ENCODE assay signal across 17 cellular contexts in genomic region chr21:34085129-34085528, GRCh38. TPM values are rescaled to one million over a fixed set of nuclear protein-coding genes. Genes with fewer than 3 reads are reported as not detected.
DNase-seq lines count a peak whose midpoint lies in the region; ATAC-seq and TF ChIP-seq lines count a peak whose summit lies in the region.
"Had no signal": no experiment of that assay in that cellular context is flagged by ENCODE, and none has a peak within 500 bp of the region (broad histone marks: within the 10 kb centered on the region; RNA-seq: fewer than 3 reads in every experiment).

No MANE protein-coding gene starts in this region.

- H3K9me3 ChIP-seq in H9 (ENCODE audit: control insufficient read depth, low read depth, low read length) = no peaks in the 10 kb centered on the region
- H3K9me3 ChIP-seq: A549, MG63 had no signal

- no peak overlapping the region for H3K14ac ChIP-seq in H9 (ENCODE audit: insufficient read depth, low read length)

- no peak overlapping the region for H2AFZ ChIP-seq in H9 (ENCODE audit: low read length)

- H3K4me3 ChIP-seq in mesendoderm (ENCODE audit: low read length) = no peak overlapping the region
- H3K4me3 ChIP-seq: A549; BLaER1 treated with 17β-estradiol and CSF1 and Interleukin-3, amounts not matched to agents 10 nM and 100 nM; MG63 had no signal

- DNase-seq in activated T-cell treated with anti-CD3 and anti-CD28 coated beads, Interleukin-2, amount 50 U/mL, for 24 hours = no peak
- no peak for DNase-seq in activated T-cell treated with anti-CD3 and anti-CD28 coated beads, Interleukin-2, amount 50 U/mL, for 48 hours
- DNase-seq in H9 = no peak
- DNase-seq in activated T-helper 1 cell treated with anti-CD3 and anti-CD28 coated beads, Interleukin-12 subunit alpha, Interleukin-12 subunit beta, Interleukin-2, Interleukin-4 antibody, amounts not matched to agents 30 ng/mL and 10 ng/mL and 1 ng/mL, durations not matched to agents 14 hours and 24 hours and 36 hours (ENCODE audit: low spot score) = no peak
- DNase-seq in mesendoderm = peak; percentile 33
- DNase-seq: CD8-positive, alpha-beta memory T cell; DMS79; MG63; NCI-H1092; NCI-H1694; NCI-H446; NK-92 treated with Interleukin-12 subunit alpha and Interleukin-12 subunit beta, amount 100 ng/mL, for 24 hours; SHP77 treated with DMSO at 0.1 percent for 48 hours had no signal

- H3K4me2 ChIP-seq in H9 (ENCODE audit: insufficient read depth, insufficient read length, low read length) (peak overlapping the region; percentile 4), mesendoderm (ENCODE audit: low read length) (no peak overlapping the region)
- H3K4me2 ChIP-seq: A549 had no signal

- H3K36me3 ChIP-seq in mesendoderm (ENCODE audit: control insufficient read depth, insufficient read depth, low read length) = no peaks in the 10 kb centered on the region

- peaks cover 7% of the 10 kb centered on the region for H3K79me1 ChIP-seq in H9 (ENCODE audit: insufficient read depth, low read depth, low read length, poor library complexity, severe bottlenecking)
- peaks cover 21% of the 10 kb centered on the region for H3K79me1 ChIP-seq in mesendoderm (ENCODE audit: low read length)

- H2AK5ac ChIP-seq in H9 (ENCODE audit: insufficient read length, low read length) (no peak overlapping the region), mesendoderm (ENCODE audit: low read length) (no peak overlapping the region)

- H3K18ac ChIP-seq in H9 (ENCODE audit: insufficient read length, low read depth, low read length) = no peak overlapping the region
- H3K18ac ChIP-seq in mesendoderm (ENCODE audit: low read length) = no peak overlapping the region

- H3K23ac ChIP-seq in H9 (ENCODE audit: insufficient read length, low read depth, low read length) (no peak overlapping the region), mesendoderm (ENCODE audit: low read length) (no peak overlapping the region)

- H2BK15ac ChIP-seq in H9 (ENCODE audit: low read depth, low read length) (no peak overlapping the region), mesendoderm (replicated peaks; ENCODE audit: low read depth) (no peak overlapping the region)

- H3K9me3 Mint-ChIP-seq in activated T-cell treated with anti-CD3 and anti-CD28 coated beads, Interleukin-2, amount 50 U/mL, for 24 hours = no peaks in the 10 kb centered on the region
- H3K9me3 Mint-ChIP-seq in H9 = no peaks in the 10 kb centered on the region
- no peaks in the 10 kb centered on the region for H3K9me3 Mint-ChIP-seq in activated T-helper 1 cell treated with anti-CD3 and anti-CD28 coated beads, Interleukin-12 subunit alpha, Interleukin-12 subunit beta, Interleukin-2, Interleukin-4 antibody, amounts not matched to agents 30 ng/mL and 10 ng/mL and 1 ng/mL, durations not matched to agents 14 hours and 24 hours and 36 hours
- H3K9me3 Mint-ChIP-seq: CD8-positive, alpha-beta memory T cell had no signal

- no peak overlapping the region for H4K5ac ChIP-seq in H9 (ENCODE audit: insufficient read length, low read depth, low read length)
- H4K5ac ChIP-seq in mesendoderm (ENCODE audit: low read length) = no peak overlapping the region

- peak overlapping the region; percentile 22 for H3K27ac Mint-ChIP-seq in activated T-cell treated with anti-CD3 and anti-CD28 coated beads, Interleukin-2, amount 50 U/mL, for 24 hours
- H3K27ac Mint-ChIP-seq in H9 = peak overlapping the region in 1 of 3 experiments; percentile 81; a peak in 2 of 7 replicates
- H3K27ac Mint-ChIP-seq in activated T-helper 1 cell treated with anti-CD3 and anti-CD28 coated beads, Interleukin-12 subunit alpha, Interleukin-12 subunit beta, Interleukin-2, Interleukin-4 antibody, amounts not matched to agents 30 ng/mL and 10 ng/mL and 1 ng/mL, durations not matched to agents 14 hours and 24 hours and 36 hours = peak overlapping the region; percentile 13
- H3K27ac Mint-ChIP-seq: CD8-positive, alpha-beta memory T cell had no signal

- no peaks in the 10 kb centered on the region for H4K20me1 ChIP-seq in H9 (ENCODE audit: control insufficient read depth, insufficient read depth, insufficient read length)

- peaks cover 42% of the 10 kb centered on the region for H3K36me3 Mint-ChIP-seq in activated T-cell treated with anti-CD3 and anti-CD28 coated beads, Interleukin-2, amount 50 U/mL, for 24 hours (ENCODE audit: low read depth)
- peaks cover 0 to 6% (median 4%) of the 10 kb centered on the region in 3 experiments; a peak in 3 of 7 replicates for H3K36me3 Mint-ChIP-seq in H9 (ENCODE audit: insufficient read depth in 1 of 3, low read depth in 3 of 3)
- peaks cover 48% of the 10 kb centered on the region for H3K36me3 Mint-ChIP-seq in activated T-helper 1 cell treated with anti-CD3 and anti-CD28 coated beads, Interleukin-12 subunit alpha, Interleukin-12 subunit beta, Interleukin-2, Interleukin-4 antibody, amounts not matched to agents 30 ng/mL and 10 ng/mL and 1 ng/mL, durations not matched to agents 14 hours and 24 hours and 36 hours (ENCODE audit: low read depth)

- no peak overlapping the region for H3K56ac ChIP-seq in H9 (ENCODE audit: insufficient read length, low read depth, low read length)
- H3K56ac ChIP-seq in mesendoderm (ENCODE audit: low read length) = no peak overlapping the region

- peaks cover 65% of the 10 kb centered on the region for H3K4me1 Mint-ChIP-seq in activated T-cell treated with anti-CD3 and anti-CD28 coated beads, Interleukin-2, amount 50 U/mL, for 24 hours (ENCODE audit: low read depth)
- peaks cover 26 to 37% of the 10 kb centered on the region in 2 experiments for H3K4me1 Mint-ChIP-seq in H9
- peaks cover 60% of the 10 kb centered on the region for H3K4me1 Mint-ChIP-seq in activated T-helper 1 cell treated with anti-CD3 and anti-CD28 coated beads, Interleukin-12 subunit alpha, Interleukin-12 subunit beta, Interleukin-2, Interleukin-4 antibody, amounts not matched to agents 30 ng/mL and 10 ng/mL and 1 ng/mL, durations not matched to agents 14 hours and 24 hours and 36 hours (ENCODE audit: low read depth)

- H3K27ac ChIP-seq in H9 (ENCODE audit: insufficient read length, low read depth, low read length) (no peak overlapping the region), mesendoderm (ENCODE audit: low read depth, low read length) (no peak overlapping the region)
- H3K27ac ChIP-seq: A549; BLaER1 treated with 17β-estradiol and CSF1 and Interleukin-3, amounts not matched to agents 10 nM and 100 nM had no signal

- H2BK12ac ChIP-seq in H9 (ENCODE audit: insufficient read length, low read depth, low read length) = no peak overlapping the region

- no peak overlapping the region for H2BK20ac ChIP-seq in H9 (ENCODE audit: low read depth, low read length, poor library complexity, severe bottlenecking)

- no peak overlapping the region for H4K91ac ChIP-seq in H9 (ENCODE audit: insufficient read length, low read depth, low read length)

- H3K9ac ChIP-seq in H9 (ENCODE audit: extremely low read depth, insufficient read length, low read length) = no peak overlapping the region
- H3K9ac ChIP-seq in mesendoderm (ENCODE audit: low read length) = no peak overlapping the region
- H3K9ac ChIP-seq: BLaER1 treated with 17β-estradiol and CSF1 and Interleukin-3, amounts not matched to agents 10 nM and 100 nM had no signal

- no peak overlapping the region for H3T11ph ChIP-seq in H9 (ENCODE audit: low read length)

- H3K27me3 ChIP-seq in H9 (ENCODE audit: insufficient read depth, low read length) = no peaks in the 10 kb centered on the region
- no peaks in the 10 kb centered on the region for H3K27me3 ChIP-seq in mesendoderm (ENCODE audit: insufficient read depth, low read length, poor library complexity)
- H3K27me3 ChIP-seq: BLaER1 treated with 17β-estradiol and CSF1 and Interleukin-3, amounts not matched to agents 10 nM and 100 nM; MG63 had no signal

- H3K4ac ChIP-seq in H9 (ENCODE audit: low read depth, low read length) = no peak overlapping the region
- H3K4ac ChIP-seq in mesendoderm (ENCODE audit: low read depth, low read length) = no peak overlapping the region

- intact Hi-C loops in activated T-helper 1 cell treated with anti-CD3 and anti-CD28 coated beads, Interleukin-12 subunit alpha, Interleukin-12 subunit beta, Interleukin-2, Interleukin-4 antibody, amounts not matched to agents 30 ng/mL and 10 ng/mL and 1 ng/mL, durations not matched to agents 14 hours and 24 hours and 36 hours (cut with micrococcal nuclease) = no loop called here

- TF ChIP-seq CTCF in H9 (conservative IDR thresholded peaks at IDR 0.05) = no peak

- no CpG with 5 or more reads among the region's 2 CpGs for WGBS in H9 (ENCODE audit: extremely low coverage, insufficient read length, low lambda C conversion rate)
- no CpG with 5 or more reads among the region's 2 CpGs for WGBS in mesendoderm (ENCODE audit: extremely low coverage, insufficient coverage, low lambda C conversion rate)

- no peak overlapping the region for H2BK120ac ChIP-seq in H9 (ENCODE audit: low read depth, low read length, poor library complexity, severe bottlenecking)
- no peak overlapping the region for H2BK120ac ChIP-seq in mesendoderm (ENCODE audit: low read depth, low read length)

- no peaks in the 10 kb centered on the region for H3K23me2 ChIP-seq in H9 (ENCODE audit: insufficient read length, low read depth, low read length, poor library complexity, severe bottlenecking)

- H4K8ac ChIP-seq in H9 (replicated peaks; ENCODE audit: insufficient read length, low read depth, low read length) (no peak overlapping the region), mesendoderm (ENCODE audit: low read depth, low read length) (no peak overlapping the region)

- peaks cover 38% of the 10 kb centered on the region; the same call in 1 of the 2 replicates for H3K79me2 ChIP-seq in H9 (ENCODE audit: insufficient read depth, low read length)
- peaks cover 77% of the 10 kb centered on the region for H3K79me2 ChIP-seq in mesendoderm (ENCODE audit: control insufficient read depth, insufficient read depth, low read length)

- no peak overlapping the region for H2BK5ac ChIP-seq in H9 (ENCODE audit: insufficient read length, low read length)
- no peak overlapping the region for H2BK5ac ChIP-seq in mesendoderm (ENCODE audit: low read length)

- H3K4me1 ChIP-seq in H9 (ENCODE audit: insufficient read depth, low read length) (peaks cover 14% of the 10 kb centered on the region; the same call in 1 of the 2 replicates), mesendoderm (ENCODE audit: control insufficient read depth, low read depth, low read length) (peaks cover 9% of the 10 kb centered on the region)

- no peak for ATAC-seq in GM19328 (IDR thresholded peaks at IDR 0.05; ENCODE audit: unreplicated experiment)
- no peak for ATAC-seq in HG03442 (IDR thresholded peaks at IDR 0.05; ENCODE audit: unreplicated experiment)
- ATAC-seq: A549 had no signal

- no peak overlapping the region for H3K4me3 Mint-ChIP-seq in activated T-cell treated with anti-CD3 and anti-CD28 coated beads, Interleukin-2, amount 50 U/mL, for 24 hours
- no peak overlapping the region for H3K4me3 Mint-ChIP-seq in H9
- no peak overlapping the region for H3K4me3 Mint-ChIP-seq in activated T-helper 1 cell treated with anti-CD3 and anti-CD28 coated beads, Interleukin-12 subunit alpha, Interleukin-12 subunit beta, Interleukin-2, Interleukin-4 antibody, amounts not matched to agents 30 ng/mL and 10 ng/mL and 1 ng/mL, durations not matched to agents 14 hours and 24 hours and 36 hours
- H3K4me3 Mint-ChIP-seq: CD8-positive, alpha-beta memory T cell had no signal

- no peaks in the 10 kb centered on the region for H3K27me3 Mint-ChIP-seq in activated T-cell treated with anti-CD3 and anti-CD28 coated beads, Interleukin-2, amount 50 U/mL, for 24 hours
- no peaks in the 10 kb centered on the region for H3K27me3 Mint-ChIP-seq in H9 (ENCODE audit: low read depth)
- H3K27me3 Mint-ChIP-seq in activated T-helper 1 cell treated with anti-CD3 and anti-CD28 coated beads, Interleukin-12 subunit alpha, Interleukin-12 subunit beta, Interleukin-2, Interleukin-4 antibody, amounts not matched to agents 30 ng/mL and 10 ng/mL and 1 ng/mL, durations not matched to agents 14 hours and 24 hours and 36 hours (ENCODE audit: insufficient read depth) = no peaks in the 10 kb centered on the region
- H3K27me3 Mint-ChIP-seq: CD8-positive, alpha-beta memory T cell had no signal

RNA-seq across cellular contexts. Expression of gene MRPS6, which starts 11.8 kb away (rescaled TPM):
- total RNA-seq in H9 (2021) = 77.5 and 83.2 TPM in 2 replicates
- total RNA-seq in activated T-helper 1 cell treated with anti-CD3 and anti-CD28 coated beads, Interleukin-12 subunit alpha, Interleukin-12 subunit beta, Interleukin-2, Interleukin-4 antibody, amounts not matched to agents 30 ng/mL and 10 ng/mL and 1 ng/mL, durations not matched to agents 14 hours and 24 hours and 36 hours = 137 and 139 TPM in 2 replicates
- polyA plus RNA-seq in mesendoderm (2013, experiment 1 of 2) = 190 TPM
- polyA plus RNA-seq in mesendoderm (2013, experiment 2 of 2) = 187 TPM

RNA-seq across cellular contexts. Expression of gene SLC5A3, which starts 11.8 kb away (rescaled TPM):
- 11.4 and 12.3 TPM in 2 replicates for total RNA-seq in H9 (2021)
- total RNA-seq in activated T-helper 1 cell treated with anti-CD3 and anti-CD28 coated beads, Interleukin-12 subunit alpha, Interleukin-12 subunit beta, Interleukin-2, Interleukin-4 antibody, amounts not matched to agents 30 ng/mL and 10 ng/mL and 1 ng/mL, durations not matched to agents 14 hours and 24 hours and 36 hours = 45.4 and 48.0 TPM in 2 replicates
- 2.9 TPM for polyA plus RNA-seq in mesendoderm (2013, experiment 1 of 2)
- 2.9 TPM for polyA plus RNA-seq in mesendoderm (2013, experiment 2 of 2)
